Comparison of ENCODE assay signal across 8 cellular contexts in genomic region chr11:125348704-125349635, GRCh38.
DNase-seq lines count a peak whose midpoint lies in the region; ATAC-seq and TF ChIP-seq lines count a peak whose summit lies in the region.

No MANE protein-coding gene starts in this region.

- peak; percentile 59 for ATAC-seq in Right ventricle myocardium superior (ENCODE audit: poor library complexity)
- ATAC-seq in Right ventricle myocardium inferior, result no peak
- ATAC-seq in GM19395 (IDR thresholded peaks at IDR 0.05; ENCODE audit: unreplicated experiment), result no peak

- DNase-seq in Right ventricle myocardium superior, result peak; percentile 66
- no peak for DNase-seq in Right ventricle myocardium inferior (ENCODE audit: missing footprints)
- peak; percentile 29 for DNase-seq in LoVo (ENCODE audit: low spot score)
- peak; percentile 27 for DNase-seq in activated CD4-positive, alpha-beta T cell treated with anti-CD3 and anti-CD28 coated beads, Interleukin-2, amount 10 ng/mL, durations not matched to agents 7 days and 5 days
- DNase-seq in effector CD8-positive, alpha-beta T cell (lab: John Stamatoyannopoulos, UW), result peak; percentile 23
- peak; percentile 34 for DNase-seq in mucosa of gallbladder (ENCODE audit: low spot score)
- DNase-seq in suprapubic skin (ENCODE audit: low spot score in 2 of 2), result no peak

- no peak for TF ChIP-seq POLR2A in suprapubic skin (IDR thresholded peaks at IDR 0.05)

- no peak overlapping the region for H3K4me3 ChIP-seq in suprapubic skin

- no peak overlapping the region for H3K27ac ChIP-seq in suprapubic skin

- H3K27me3 Mint-ChIP-seq in activated CD4-positive, alpha-beta T cell treated with anti-CD3 and anti-CD28 coated beads, Interleukin-2, amount 10 ng/mL, durations not matched to agents 7 days and 5 days, result peaks cover 4% of the 10 kb centered on the region

- H3K4me1 Mint-ChIP-seq in activated CD4-positive, alpha-beta T cell treated with anti-CD3 and anti-CD28 coated beads, Interleukin-2, amount 10 ng/mL, durations not matched to agents 7 days and 5 days, result no peaks in the 10 kb centered on the region

- peaks cover 12% of the 10 kb centered on the region for H3K4me1 ChIP-seq in suprapubic skin

- CTCF ChIA-PET in activated CD4-positive, alpha-beta T cell treated with anti-CD3 and anti-CD28 coated beads, Interleukin-2, amount 10 ng/mL, durations not matched to agents 7 days and 5 days (lab: Charles Lee), result interaction anchor here (0.7 kb wide), 2 partner anchors 207 to 607 kb away, joined by 3 read pairs; no protein-coding TSS in a partner anchor

- H3K36me3 ChIP-seq in suprapubic skin, result no peaks in the 10 kb centered on the region

- no peak overlapping the region for H3K27ac Mint-ChIP-seq in activated CD4-positive, alpha-beta T cell treated with anti-CD3 and anti-CD28 coated beads, Interleukin-2, amount 10 ng/mL, durations not matched to agents 7 days and 5 days

- no peaks in the 10 kb centered on the region for H3K27me3 ChIP-seq in suprapubic skin

- H3K36me3 Mint-ChIP-seq in activated CD4-positive, alpha-beta T cell treated with anti-CD3 and anti-CD28 coated beads, Interleukin-2, amount 10 ng/mL, durations not matched to agents 7 days and 5 days (ENCODE audit: low read depth), result no peaks in the 10 kb centered on the region

- no peak for TF ChIP-seq EP300 in suprapubic skin (IDR thresholded peaks at IDR 0.05)

- 64% methylated on average over 20 of the region's 20 CpGs for WGBS in suprapubic skin

- intact Hi-C loops in Right ventricle myocardium superior (cut with DNase I), result loop anchor here (2.0 to 5.0 kb wide), 2 partner anchors 184 to 257 kb away; partner anchors contain the start of gene PKNOX2
- intact Hi-C loops in Right ventricle myocardium inferior (cut with DNase I), result loop anchor here (1.0 to 5.0 kb wide), 5 partner anchors 43 to 257 kb away; partner anchors contain the start of gene PKNOX2

- POLR2A ChIA-PET in activated CD4-positive, alpha-beta T cell treated with anti-CD3 and anti-CD28 coated beads, Interleukin-2, amount 10 ng/mL, durations not matched to agents 7 days and 5 days (lab: Charles Lee), result no interaction called here

- H3K4me3 Mint-ChIP-seq in activated CD4-positive, alpha-beta T cell treated with anti-CD3 and anti-CD28 coated beads, Interleukin-2, amount 10 ng/mL, durations not matched to agents 7 days and 5 days, result no peak overlapping the region

- H3K9me3 ChIP-seq in suprapubic skin, result no peaks in the 10 kb centered on the region

- no peaks in the 10 kb centered on the region for H3K9me3 Mint-ChIP-seq in activated CD4-positive, alpha-beta T cell treated with anti-CD3 and anti-CD28 coated beads, Interleukin-2, amount 10 ng/mL, durations not matched to agents 7 days and 5 days

- TF ChIP-seq CTCF in suprapubic skin (IDR thresholded peaks at IDR 0.05), result peak; percentile 36 to 90

Comparison
In these comparisons a context has a peak if more than half of its experiments do, and no peak if none do; other contexts are left out.
1. DNase-seq: peak in Right ventricle myocardium superior (single experiment), LoVo (single experiment), activated CD4-positive, alpha-beta T cell treated with anti-CD3 and anti-CD28 coated beads, Interleukin-2, amount 10 ng/mL, durations not matched to agents 7 days and 5 days (single experiment), effector CD8-positive, alpha-beta T cell (single experiment) and mucosa of gallbladder (single experiment); none in Right ventricle myocardium inferior (single experiment) and suprapubic skin (0 of 2).